In genomic region chr6:158707120-158707519, GRCh38 we compare ENCODE assay signal across 1 cellular context.
TF ChIP-seq lines count a peak whose summit lies in the region.

No MANE protein-coding gene starts in this region.

TF ChIP-seq in K562, 482 proteins besides CTCF, POLR2A, EP300 and RAD21 (continued from another document):
- TF ChIP-seq MEF2D (tag; conservative IDR thresholded peaks at IDR 0.05; ENCODE audit: low read depth) (no peak), JUND (IDR thresholded peaks at IDR 0.05; ENCODE audit: borderline replicate concordance, low read depth, low read length) (peak; percentile 76; the same call in 1 of the 2 replicates), JUND (tag; IDR thresholded peaks at IDR 0.05; ENCODE audit: borderline replicate concordance, low read depth, low read length) (peak; percentile 74; the same call in 2 of the 3 replicates), ZNF384 (IDR thresholded peaks at IDR 0.05; ENCODE audit: low read depth, low read length) (peak; percentile 92), PYGO2 (tag; IDR thresholded peaks at IDR 0.05) (no peak), TEAD4 (IDR thresholded peaks at IDR 0.05; ENCODE audit: low read length) (peak; percentile 64), TEAD4 (CRISPR knock-in tag; IDR thresholded peaks at IDR 0.05; ENCODE audit: borderline replicate concordance) (no peak), MCM7 (IDR thresholded peaks at IDR 0.05) (no peak), RBM15 (IDR thresholded peaks at IDR 0.05; ENCODE audit: insufficient read depth, low read length) (no peak), SMARCE1 (IDR thresholded peaks at IDR 0.05) (0 out of 2 replicates have a peak, but pooled peaks have one; percentile 18), RCOR1 (IDR thresholded peaks at IDR 0.05; ENCODE audit: borderline replicate concordance in 1 of 2, low read depth in 2 of 2, low read length in 2 of 2) (0 out of 4 replicates have a peak, but pooled peaks of 1 of the 2 experiments have one; percentile 5), POLR3A (IDR thresholded peaks at IDR 0.05; ENCODE audit: borderline replicate concordance, extremely low read depth, insufficient read depth, insufficient read length) (no peak), MECOM (CRISPR knock-in tag; IDR thresholded peaks at IDR 0.05) (peak; percentile 72), ARID3A (IDR thresholded peaks at IDR 0.05; ENCODE audit: borderline replicate concordance, low read depth, low read length) (peak; percentile 67; the same call in 1 of the 2 replicates), BCLAF1 (IDR thresholded peaks at IDR 0.05; ENCODE audit: borderline replicate concordance in 1 of 2, control insufficient read depth in 1 of 2, low read depth in 2 of 2, low read length in 1 of 2) (peak in 1 of 2 experiments; percentile 0; a peak in 1 of 4 replicates), CXXC5 (CRISPR knock-in tag; IDR thresholded peaks at IDR 0.05) (peak; percentile 38; the same call in 1 of the 2 replicates), ZEB2 (IDR thresholded peaks at IDR 0.05) (peak; percentile 62), CTBP1 (IDR thresholded peaks at IDR 0.05; ENCODE audit: borderline replicate concordance) (no peak), SOX6 (IDR thresholded peaks at IDR 0.05) (peak; percentile 68; the same call in 1 of the 2 replicates), TAL1 (IDR thresholded peaks at IDR 0.05) (peak; percentile 28; the same call in 1 of the 2 replicates), SMAD4 (CRISPR knock-in tag; conservative IDR thresholded peaks at IDR 0.05) (no peak), TCF3 (CRISPR knock-in tag; IDR thresholded peaks at IDR 0.05) (peak; percentile 51), NFYB (IDR thresholded peaks at IDR 0.05; ENCODE audit: extremely low read depth, insufficient read length) (no peak), WHSC1 (IDR thresholded peaks at IDR 0.05; ENCODE audit: low read length) (no peak), TEAD1 (CRISPR knock-in tag; IDR thresholded peaks at IDR 0.05) (peak in 1 of 2 experiments; percentile 66; a peak in 1 of 4 replicates), ZNF76 (CRISPR knock-in tag; IDR thresholded peaks at IDR 0.05; ENCODE audit: borderline replicate concordance) (no peak), FOS (IDR thresholded peaks at IDR 0.05; ENCODE audit: extremely low read depth, insufficient read length) (no peak), ESRRA (IDR thresholded peaks at IDR 0.05; ENCODE audit: borderline replicate concordance, low read depth) (peak; percentile 89), FOSL1 (tag; conservative IDR thresholded peaks at IDR 0.05) (peak; percentile 78), FOXA3 (CRISPR knock-in tag; conservative IDR thresholded peaks at IDR 0.05 in 1 of 2, IDR thresholded peaks at IDR 0.05 in 1 of 2) (no peak), SMARCA4 (IDR thresholded peaks at IDR 0.05) (peak; percentile 49; the same call in 1 of the 2 replicates), CBFA2T2 (conservative IDR thresholded peaks at IDR 0.05) (0 out of 2 replicates have a peak, but pooled peaks have one; percentile 19), STAT5A (IDR thresholded peaks at IDR 0.05; ENCODE audit: borderline replicate concordance, low read length) (no peak), ATF7 (IDR thresholded peaks at IDR 0.05) (peak; percentile 70), MTA1 (IDR thresholded peaks at IDR 0.05; ENCODE audit: borderline replicate concordance) (0 out of 2 replicates have a peak, but pooled peaks have one; percentile 24), OTX1 (CRISPR knock-in tag; IDR thresholded peaks at IDR 0.05) (no peak), ZBED1 (IDR thresholded peaks at IDR 0.05) (no peak), ETV6 (IDR thresholded peaks at IDR 0.05; ENCODE audit: borderline replicate concordance in 1 of 2, low read depth in 2 of 2, low read length in 1 of 2) (no peak), ETV6 (CRISPR knock-in tag; IDR thresholded peaks at IDR 0.05; ENCODE audit: borderline replicate concordance) (no peak), DACH1 (IDR thresholded peaks at IDR 0.05; ENCODE audit: partially characterized antibody) (no peak)
- TF ChIP-seq, protein P1, sequence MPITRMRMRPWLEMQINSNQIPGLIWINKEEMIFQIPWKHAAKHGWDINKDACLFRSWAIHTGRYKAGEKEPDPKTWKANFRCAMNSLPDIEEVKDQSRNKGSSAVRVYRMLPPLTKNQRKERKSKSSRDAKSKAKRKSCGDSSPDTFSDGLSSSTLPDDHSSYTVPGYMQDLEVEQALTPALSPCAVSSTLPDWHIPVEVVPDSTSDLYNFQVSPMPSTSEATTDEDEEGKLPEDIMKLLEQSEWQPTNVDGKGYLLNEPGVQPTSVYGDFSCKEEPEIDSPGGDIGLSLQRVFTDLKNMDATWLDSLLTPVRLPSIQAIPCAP (CRISPR knock-in tag; IDR thresholded peaks at IDR 0.05; ENCODE audit: borderline replicate concordance), result no peak
- TF ChIP-seq, protein P2, sequence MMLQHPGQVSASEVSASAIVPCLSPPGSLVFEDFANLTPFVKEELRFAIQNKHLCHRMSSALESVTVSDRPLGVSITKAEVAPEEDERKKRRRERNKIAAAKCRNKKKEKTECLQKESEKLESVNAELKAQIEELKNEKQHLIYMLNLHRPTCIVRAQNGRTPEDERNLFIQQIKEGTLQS (IDR thresholded peaks at IDR 0.05), result peak; percentile 33; the same call in 1 of the 2 replicates
- TF ChIP-seq, protein P2 (CRISPR knock-in tag; conservative IDR thresholded peaks at IDR 0.05), result no peak
- TF ChIP-seq, protein P3, sequence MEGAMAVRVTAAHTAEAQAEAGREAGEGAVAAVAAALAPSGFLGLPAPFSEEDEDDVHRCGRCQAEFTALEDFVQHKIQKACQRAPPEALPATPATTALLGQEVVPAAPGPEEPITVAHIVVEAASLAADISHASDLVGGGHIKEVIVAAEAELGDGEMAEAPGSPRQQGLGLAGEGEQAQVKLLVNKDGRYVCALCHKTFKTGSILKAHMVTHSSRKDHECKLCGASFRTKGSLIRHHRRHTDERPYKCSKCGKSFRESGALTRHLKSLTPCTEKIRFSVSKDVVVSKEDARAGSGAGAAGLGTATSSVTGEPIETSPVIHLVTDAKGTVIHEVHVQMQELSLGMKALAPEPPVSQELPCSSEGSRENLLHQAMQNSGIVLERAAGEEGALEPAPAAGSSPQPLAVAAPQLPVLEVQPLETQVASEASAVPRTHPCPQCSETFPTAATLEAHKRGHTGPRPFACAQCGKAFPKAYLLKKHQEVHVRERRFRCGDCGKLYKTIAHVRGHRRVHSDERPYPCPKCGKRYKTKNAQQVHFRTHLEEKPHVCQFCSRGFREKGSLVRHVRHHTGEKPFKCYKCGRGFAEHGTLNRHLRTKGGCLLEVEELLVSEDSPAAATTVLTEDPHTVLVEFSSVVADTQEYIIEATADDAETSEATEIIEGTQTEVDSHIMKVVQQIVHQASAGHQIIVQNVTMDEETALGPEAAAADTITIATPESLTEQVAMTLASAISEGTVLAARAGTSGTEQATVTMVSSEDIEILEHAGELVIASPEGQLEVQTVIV (CRISPR knock-in tag; IDR thresholded peaks at IDR 0.05; ENCODE audit: borderline replicate concordance), result no peak
- TF ChIP-seq, protein P4, sequence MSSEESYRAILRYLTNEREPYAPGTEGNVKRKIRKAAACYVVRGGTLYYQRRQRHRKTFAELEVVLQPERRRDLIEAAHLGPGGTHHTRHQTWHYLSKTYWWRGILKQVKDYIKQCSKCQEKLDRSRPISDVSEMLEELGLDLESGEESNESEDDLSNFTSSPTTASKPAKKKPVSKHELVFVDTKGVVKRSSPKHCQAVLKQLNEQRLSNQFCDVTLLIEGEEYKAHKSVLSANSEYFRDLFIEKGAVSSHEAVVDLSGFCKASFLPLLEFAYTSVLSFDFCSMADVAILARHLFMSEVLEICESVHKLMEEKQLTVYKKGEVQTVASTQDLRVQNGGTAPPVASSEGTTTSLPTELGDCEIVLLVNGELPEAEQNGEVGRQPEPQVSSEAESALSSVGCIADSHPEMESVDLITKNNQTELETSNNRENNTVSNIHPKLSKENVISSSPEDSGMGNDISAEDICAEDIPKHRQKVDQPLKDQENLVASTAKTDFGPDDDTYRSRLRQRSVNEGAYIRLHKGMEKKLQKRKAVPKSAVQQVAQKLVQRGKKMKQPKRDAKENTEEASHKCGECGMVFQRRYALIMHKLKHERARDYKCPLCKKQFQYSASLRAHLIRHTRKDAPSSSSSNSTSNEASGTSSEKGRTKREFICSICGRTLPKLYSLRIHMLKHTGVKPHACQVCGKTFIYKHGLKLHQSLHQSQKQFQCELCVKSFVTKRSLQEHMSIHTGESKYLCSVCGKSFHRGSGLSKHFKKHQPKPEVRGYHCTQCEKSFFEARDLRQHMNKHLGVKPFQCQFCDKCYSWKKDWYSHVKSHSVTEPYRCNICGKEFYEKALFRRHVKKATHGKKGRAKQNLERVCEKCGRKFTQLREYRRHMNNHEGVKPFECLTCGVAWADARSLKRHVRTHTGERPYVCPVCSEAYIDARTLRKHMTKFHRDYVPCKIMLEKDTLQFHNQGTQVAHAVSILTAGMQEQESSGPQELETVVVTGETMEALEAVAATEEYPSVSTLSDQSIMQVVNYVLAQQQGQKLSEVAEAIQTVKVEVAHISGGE (CRISPR knock-in tag; IDR thresholded peaks at IDR 0.05), result 0 out of 6 replicates have a peak, but pooled peaks of 1 of the 3 experiments have one; percentile 35
